1 cellular context compared by ENCODE assay signal in the genomic region with DNA sequence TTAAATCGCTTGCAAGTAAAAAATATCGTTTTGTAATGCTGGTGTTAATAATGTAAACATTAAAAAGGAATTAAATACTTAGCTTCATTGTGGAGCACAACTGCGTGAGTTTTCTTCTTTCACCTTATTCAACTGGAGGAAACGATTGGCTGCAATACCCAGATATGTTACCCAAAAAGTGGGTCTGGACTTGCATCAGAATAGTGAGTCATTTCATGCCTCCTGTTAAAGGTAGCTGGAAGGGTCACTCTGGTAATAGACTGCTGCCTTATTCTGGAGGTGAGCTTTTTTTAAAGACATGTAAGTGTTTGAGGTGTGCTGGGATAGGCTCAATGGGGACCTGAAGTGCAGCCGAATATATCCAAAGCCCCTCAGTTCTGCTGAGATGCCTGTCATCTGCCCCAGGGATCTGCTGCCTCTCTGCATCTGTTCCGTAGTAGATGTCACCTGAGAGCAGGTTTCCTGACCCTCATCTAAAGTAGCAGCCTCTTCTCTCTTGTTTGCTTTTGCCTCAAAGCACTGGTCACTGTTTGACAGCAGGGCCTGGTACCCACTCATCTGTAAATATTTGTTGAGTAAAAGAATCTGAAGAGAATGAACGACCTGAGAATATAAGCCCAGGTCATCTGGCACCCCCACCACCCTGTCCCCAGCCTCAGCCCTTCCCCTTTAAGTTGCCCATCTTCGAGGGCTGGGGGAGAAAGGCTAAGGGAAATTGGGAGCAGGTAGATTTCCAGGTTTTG.
TF ChIP-seq lines count a peak whose summit lies in the region.

No MANE protein-coding gene starts in this region.

TF ChIP-seq in K562, 482 proteins besides CTCF, POLR2A, EP300 and RAD21:
- TF ChIP-seq, protein P1, sequence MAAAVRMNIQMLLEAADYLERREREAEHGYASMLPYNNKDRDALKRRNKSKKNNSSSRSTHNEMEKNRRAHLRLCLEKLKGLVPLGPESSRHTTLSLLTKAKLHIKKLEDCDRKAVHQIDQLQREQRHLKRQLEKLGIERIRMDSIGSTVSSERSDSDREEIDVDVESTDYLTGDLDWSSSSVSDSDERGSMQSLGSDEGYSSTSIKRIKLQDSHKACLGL (CRISPR knock-in tag; IDR thresholded peaks at IDR 0.05; ENCODE audit: borderline replicate concordance, poor library complexity, severe bottlenecking), result no peak
- TF ChIP-seq STAT5A (IDR thresholded peaks at IDR 0.05; ENCODE audit: borderline replicate concordance, low read length) (no peak), RBM14 (IDR thresholded peaks at IDR 0.05; ENCODE audit: borderline replicate concordance, insufficient read depth, low read depth, low read length) (no peak), GABPB1 (CRISPR knock-in tag; IDR thresholded peaks at IDR 0.05) (no peak), JUND (IDR thresholded peaks at IDR 0.05; ENCODE audit: borderline replicate concordance, low read depth, low read length) (peak; percentile 60; the same call in 1 of the 2 replicates), JUND (tag; IDR thresholded peaks at IDR 0.05; ENCODE audit: borderline replicate concordance, low read depth, low read length) (no peak; the same call in 2 of the 3 replicates), KDM4B (IDR thresholded peaks at IDR 0.05; ENCODE audit: borderline replicate concordance in 2 of 2, low read depth in 1 of 2) (no peak), FOSL1 (tag; conservative IDR thresholded peaks at IDR 0.05) (peak; percentile 71), U2AF2 (optimal IDR thresholded peaks at IDR 0.05; ENCODE audit: low read depth, low read length) (no peak), CHD4 (IDR thresholded peaks at IDR 0.05; ENCODE audit: insufficient read depth, insufficient replicate concordance, low read depth, low read length, poor library complexity, severe bottlenecking) (no peak), ZNF121 (CRISPR knock-in tag; conservative IDR thresholded peaks at IDR 0.05) (no peak), NFXL1 (CRISPR knock-in tag; IDR thresholded peaks at IDR 0.05) (no peak), ATF3 (IDR thresholded peaks at IDR 0.05) (peak; percentile 86), ATF3 (CRISPR knock-in tag; conservative IDR thresholded peaks at IDR 0.05) (no peak), TRIM24 (IDR thresholded peaks at IDR 0.05) (peak; percentile 69 to 77; a peak in 2 of 4 replicates), JUN (IDR thresholded peaks at IDR 0.05; ENCODE audit: borderline replicate concordance, low read depth, low read length) (peak; percentile 71), JUN (CRISPR knock-in tag; IDR thresholded peaks at IDR 0.05; ENCODE audit: borderline replicate concordance) (no peak), FOXM1 (IDR thresholded peaks at IDR 0.05; ENCODE audit: low read depth) (no peak), FOXM1 (CRISPR knock-in tag; IDR thresholded peaks at IDR 0.05; ENCODE audit: low read depth) (no peak), ARID1B (IDR thresholded peaks at IDR 0.05) (peak; percentile 11; the same call in 1 of the 2 replicates), CEBPB (tag; IDR thresholded peaks at IDR 0.05) (0 out of 2 replicates have a peak, but pooled peaks have one; percentile 10), CEBPG (CRISPR knock-in tag; IDR thresholded peaks at IDR 0.05) (peak; percentile 74), CEBPG (tag; conservative IDR thresholded peaks at IDR 0.05 in 1 of 2, IDR thresholded peaks at IDR 0.05 in 1 of 2) (peak in 1 of 2 experiments; percentile 90; a peak in 2 of 4 replicates), STAG1 (CRISPR knock-in tag; IDR thresholded peaks at IDR 0.05; ENCODE audit: borderline replicate concordance) (no peak), BMI1 (IDR thresholded peaks at IDR 0.05; ENCODE audit: low read length) (0 out of 2 replicates have a peak, but pooled peaks have one; percentile 51), IFI16 (CRISPR knock-in tag; IDR thresholded peaks at IDR 0.05) (no peak)
